In genomic region chr1:150185481-150185880, GRCh38 we compare ENCODE assay signal across 25 cellular contexts.
"Had no signal": no experiment of that assay in that cellular context is flagged by ENCODE, and none has a peak within 500 bp of the region (broad histone marks: within the 10 kb centered on the region; RNA-seq: fewer than 3 reads in every experiment).

No MANE protein-coding gene starts in this region.

- H3K4me3 ChIP-seq: mucosa of descending colon, ovary, sigmoid colon, thyroid gland had no signal

- H3K9me3 ChIP-seq: left lung, lower lobe of right lung, mucosa of descending colon, ovary, sigmoid colon, thyroid gland had no signal

- ATAC-seq: left lung; lower lobe of right lung; mucosa of descending colon; stimulated activated effector memory CD8-positive, alpha-beta T cell treated with anti-CD3 and anti-CD28 coated beads, Interleukin-12 subunit alpha, Interleukin-12 subunit beta, amount 100 ng/mL, for 72 hours; stimulated activated naive CD8-positive, alpha-beta T cell treated with anti-CD3 and anti-CD28 coated beads, Interleukin-15, amount 100 ng/mL, for 72 hours; WTC11 had no signal

- H3K4me3 Mint-ChIP-seq: activated CD4-positive, alpha-beta memory T cell treated with anti-CD3 and anti-CD28 coated beads, Interleukin-2, amount 10 ng/mL, durations not matched to agents 7 days and 5 days; activated CD4-positive, alpha-beta T cell treated with anti-CD3 and anti-CD28 coated beads, Interleukin-2, amount 10 ng/mL, durations not matched to agents 7 days and 5 days; activated naive CD4-positive, alpha-beta T cell treated with anti-CD3 and anti-CD28 coated beads, Interleukin-2, amount 10 ng/mL, durations not matched to agents 7 days and 5 days; activated naive CD8-positive, alpha-beta T cell treated with anti-CD3 and anti-CD28 coated beads, Interleukin-2, amount 10 ng/mL, durations not matched to agents 7 days and 5 days; activated T-cell treated with anti-CD3 and anti-CD28 coated beads, Interleukin-2, amount 50 U/mL, for 24 hours; central memory CD8-positive, alpha-beta T cell; nephron; stimulated activated effector memory CD8-positive, alpha-beta T cell treated with anti-CD3 and anti-CD28 coated beads, Interleukin-12 subunit alpha, Interleukin-12 subunit beta, amount 100 ng/mL, for 72 hours; stimulated activated naive CD8-positive, alpha-beta T cell treated with anti-CD3 and anti-CD28 coated beads, Interleukin-15, amount 100 ng/mL, for 72 hours; WTC11 had no signal

- H3K36me3 ChIP-seq: left lung, lower lobe of right lung, ovary, sigmoid colon, thyroid gland had no signal

- H3K27ac Mint-ChIP-seq: activated CD4-positive, alpha-beta memory T cell treated with anti-CD3 and anti-CD28 coated beads, Interleukin-2, amount 10 ng/mL, durations not matched to agents 7 days and 5 days; activated CD4-positive, alpha-beta T cell treated with anti-CD3 and anti-CD28 coated beads, Interleukin-2, amount 10 ng/mL, durations not matched to agents 7 days and 5 days; activated naive CD4-positive, alpha-beta T cell treated with anti-CD3 and anti-CD28 coated beads, Interleukin-2, amount 10 ng/mL, durations not matched to agents 7 days and 5 days; activated naive CD8-positive, alpha-beta T cell treated with anti-CD3 and anti-CD28 coated beads, Interleukin-2, amount 10 ng/mL, durations not matched to agents 7 days and 5 days; activated T-cell treated with anti-CD3 and anti-CD28 coated beads, Interleukin-2, amount 50 U/mL, for 24 hours; nephron; stimulated activated effector memory CD8-positive, alpha-beta T cell treated with anti-CD3 and anti-CD28 coated beads, Interleukin-12 subunit alpha, Interleukin-12 subunit beta, amount 100 ng/mL, for 72 hours; stimulated activated naive CD8-positive, alpha-beta T cell treated with anti-CD3 and anti-CD28 coated beads, Interleukin-15, amount 100 ng/mL, for 72 hours; WTC11 had no signal

- H3K27me3 Mint-ChIP-seq: activated CD4-positive, alpha-beta memory T cell treated with anti-CD3 and anti-CD28 coated beads, Interleukin-2, amount 10 ng/mL, durations not matched to agents 7 days and 5 days; activated CD4-positive, alpha-beta T cell treated with anti-CD3 and anti-CD28 coated beads, Interleukin-2, amount 10 ng/mL, durations not matched to agents 7 days and 5 days; activated T-cell treated with anti-CD3 and anti-CD28 coated beads, Interleukin-2, amount 50 U/mL, for 24 hours; central memory CD8-positive, alpha-beta T cell; stimulated activated naive CD8-positive, alpha-beta T cell treated with anti-CD3 and anti-CD28 coated beads, Interleukin-15, amount 100 ng/mL, for 72 hours had no signal

- H3K36me3 Mint-ChIP-seq: activated naive CD4-positive, alpha-beta T cell treated with anti-CD3 and anti-CD28 coated beads, Interleukin-2, amount 10 ng/mL, durations not matched to agents 7 days and 5 days; activated naive CD8-positive, alpha-beta T cell treated with anti-CD3 and anti-CD28 coated beads, Interleukin-2, amount 10 ng/mL, durations not matched to agents 7 days and 5 days; stimulated activated effector memory CD8-positive, alpha-beta T cell treated with anti-CD3 and anti-CD28 coated beads, Interleukin-12 subunit alpha, Interleukin-12 subunit beta, amount 100 ng/mL, for 72 hours; WTC11 had no signal

- DNase-seq: activated CD4-positive, alpha-beta memory T cell treated with anti-CD3 and anti-CD28 coated beads, Interleukin-2, amount 10 ng/mL, durations not matched to agents 7 days and 5 days; activated CD4-positive, alpha-beta T cell treated with anti-CD3 and anti-CD28 coated beads for 1 hour; activated CD4-positive, alpha-beta T cell treated with anti-CD3 and anti-CD28 coated beads, Interleukin-2, amount 10 ng/mL, durations not matched to agents 7 days and 5 days; activated CD8-positive, alpha-beta memory T cell treated with anti-CD3 and anti-CD28 coated beads, Interleukin-2, amount 50 U/mL, for 48 hours; activated gamma-delta T cell; activated naive CD4-positive, alpha-beta T cell treated with anti-CD3 and anti-CD28 coated beads, Interleukin-2, amount 10 ng/mL, durations not matched to agents 7 days and 5 days; activated naive CD8-positive, alpha-beta T cell treated with anti-CD3 and anti-CD28 coated beads, Interleukin-2, amount 10 ng/mL, durations not matched to agents 7 days and 5 days; activated T-cell treated with anti-CD3 and anti-CD28 coated beads, Interleukin-2, amount 50 U/mL, for 24 hours; dorsolateral prefrontal cortex; effector memory CD4-positive, alpha-beta T cell; left lung; mucosa of descending colon; ovary; sigmoid colon; small intestine; stimulated activated CD4-positive, alpha-beta T cell treated with anti-CD3 and anti-CD28 coated beads, Interleukin-4, amount 100 ng/mL, for 24 hours; stimulated activated naive CD8-positive, alpha-beta T cell treated with anti-CD3 and anti-CD28 coated beads, Interleukin-15, amount 100 ng/mL, for 72 hours; substantia nigra; T-helper 2 cell; thyroid gland had no signal

- H3K27ac ChIP-seq: ovary, thyroid gland had no signal

- H3K9me3 Mint-ChIP-seq: activated CD4-positive, alpha-beta memory T cell treated with anti-CD3 and anti-CD28 coated beads, Interleukin-2, amount 10 ng/mL, durations not matched to agents 7 days and 5 days; activated CD4-positive, alpha-beta T cell treated with anti-CD3 and anti-CD28 coated beads, Interleukin-2, amount 10 ng/mL, durations not matched to agents 7 days and 5 days; activated naive CD4-positive, alpha-beta T cell treated with anti-CD3 and anti-CD28 coated beads, Interleukin-2, amount 10 ng/mL, durations not matched to agents 7 days and 5 days; activated naive CD8-positive, alpha-beta T cell treated with anti-CD3 and anti-CD28 coated beads, Interleukin-2, amount 10 ng/mL, durations not matched to agents 7 days and 5 days; activated T-cell treated with anti-CD3 and anti-CD28 coated beads, Interleukin-2, amount 50 U/mL, for 24 hours; central memory CD8-positive, alpha-beta T cell; nephron; stimulated activated effector memory CD8-positive, alpha-beta T cell treated with anti-CD3 and anti-CD28 coated beads, Interleukin-12 subunit alpha, Interleukin-12 subunit beta, amount 100 ng/mL, for 72 hours; stimulated activated naive CD8-positive, alpha-beta T cell treated with anti-CD3 and anti-CD28 coated beads, Interleukin-15, amount 100 ng/mL, for 72 hours; WTC11 had no signal

- H3K27me3 ChIP-seq: left lung, ovary, sigmoid colon, thyroid gland had no signal
